In the genomic region with DNA sequence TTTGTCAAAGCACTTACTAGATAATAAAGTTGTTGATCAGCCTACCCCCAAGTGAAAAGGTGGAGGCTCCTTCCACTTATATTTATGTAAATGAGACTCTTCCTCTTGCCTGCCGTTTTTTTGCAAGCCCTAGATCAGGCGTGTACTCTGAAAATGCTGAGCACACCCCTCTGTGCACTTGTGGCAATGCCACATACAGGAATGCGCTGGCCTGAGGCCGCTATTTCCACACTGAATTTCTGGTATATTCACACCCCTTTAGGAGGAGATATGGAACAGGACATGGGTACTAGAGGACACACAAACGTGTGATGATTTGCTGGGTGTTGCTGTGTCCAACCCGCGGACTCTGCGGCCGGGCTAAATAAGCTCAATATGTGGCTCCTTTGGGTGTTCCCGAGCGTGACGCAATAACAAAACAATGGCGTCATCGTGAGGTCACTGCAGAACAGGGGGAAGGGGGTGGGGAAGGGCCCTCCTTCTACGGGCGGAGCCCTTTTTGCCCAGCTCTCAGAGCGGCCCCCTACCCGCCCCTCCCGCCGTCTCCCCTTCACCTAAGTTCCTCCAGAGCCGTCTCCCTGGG, we compare ENCODE assay signal across 1 cellular context.
TF ChIP-seq lines count a peak whose summit lies in the region.

No MANE protein-coding gene starts in this region.

TF ChIP-seq in HepG2, 621 proteins besides CTCF, POLR2A, EP300 and RAD21 (continued from another document and continues in another):
- TF ChIP-seq ZNF382 (CRISPR knock-in tag; IDR thresholded peaks at IDR 0.05; ENCODE audit: borderline replicate concordance) = no peak
- TF ChIP-seq POGZ (CRISPR knock-in tag; IDR thresholded peaks at IDR 0.05) = peak; percentile 1; the same call in 1 of the 2 replicates
- peak; percentile 41 for TF ChIP-seq PHF5A (CRISPR knock-in tag; IDR thresholded peaks at IDR 0.05; ENCODE audit: low read depth, unreplicated experiment)
- TF ChIP-seq WIZ (CRISPR knock-in tag; IDR thresholded peaks at IDR 0.05) = 0 out of 2 replicates have a peak, but pooled peaks have one; percentile 19
- TF ChIP-seq ZNF674 (CRISPR knock-in tag; IDR thresholded peaks at IDR 0.05; ENCODE audit: low read depth) = 0 out of 2 replicates have a peak, but pooled peaks have one; percentile 13
- 0 out of 2 replicates have a peak, but pooled peaks have one; percentile 3 for TF ChIP-seq ZZZ3 (CRISPR knock-in tag; IDR thresholded peaks at IDR 0.05; ENCODE audit: borderline replicate concordance)
- no peak for TF ChIP-seq SCMH1 (CRISPR knock-in tag; IDR thresholded peaks at IDR 0.05; ENCODE audit: borderline replicate concordance)
- no peak for TF ChIP-seq RORA (CRISPR knock-in tag; IDR thresholded peaks at IDR 0.05)
- no peak for TF ChIP-seq MLLT10 (CRISPR knock-in tag; IDR thresholded peaks at IDR 0.05)
- TF ChIP-seq ZNF138 (CRISPR knock-in tag; IDR thresholded peaks at IDR 0.05; ENCODE audit: low read depth) = no peak
- no peak for TF ChIP-seq GABPB1 (CRISPR knock-in tag; IDR thresholded peaks at IDR 0.05)
- TF ChIP-seq, protein P1, sequence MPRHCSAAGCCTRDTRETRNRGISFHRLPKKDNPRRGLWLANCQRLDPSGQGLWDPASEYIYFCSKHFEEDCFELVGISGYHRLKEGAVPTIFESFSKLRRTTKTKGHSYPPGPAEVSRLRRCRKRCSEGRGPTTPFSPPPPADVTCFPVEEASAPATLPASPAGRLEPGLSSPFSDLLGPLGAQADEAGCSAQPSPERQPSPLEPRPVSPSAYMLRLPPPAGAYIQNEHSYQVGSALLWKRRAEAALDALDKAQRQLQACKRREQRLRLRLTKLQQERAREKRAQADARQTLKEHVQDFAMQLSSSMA (CRISPR knock-in tag; IDR thresholded peaks at IDR 0.05) = no peak
- TF ChIP-seq, protein P2, sequence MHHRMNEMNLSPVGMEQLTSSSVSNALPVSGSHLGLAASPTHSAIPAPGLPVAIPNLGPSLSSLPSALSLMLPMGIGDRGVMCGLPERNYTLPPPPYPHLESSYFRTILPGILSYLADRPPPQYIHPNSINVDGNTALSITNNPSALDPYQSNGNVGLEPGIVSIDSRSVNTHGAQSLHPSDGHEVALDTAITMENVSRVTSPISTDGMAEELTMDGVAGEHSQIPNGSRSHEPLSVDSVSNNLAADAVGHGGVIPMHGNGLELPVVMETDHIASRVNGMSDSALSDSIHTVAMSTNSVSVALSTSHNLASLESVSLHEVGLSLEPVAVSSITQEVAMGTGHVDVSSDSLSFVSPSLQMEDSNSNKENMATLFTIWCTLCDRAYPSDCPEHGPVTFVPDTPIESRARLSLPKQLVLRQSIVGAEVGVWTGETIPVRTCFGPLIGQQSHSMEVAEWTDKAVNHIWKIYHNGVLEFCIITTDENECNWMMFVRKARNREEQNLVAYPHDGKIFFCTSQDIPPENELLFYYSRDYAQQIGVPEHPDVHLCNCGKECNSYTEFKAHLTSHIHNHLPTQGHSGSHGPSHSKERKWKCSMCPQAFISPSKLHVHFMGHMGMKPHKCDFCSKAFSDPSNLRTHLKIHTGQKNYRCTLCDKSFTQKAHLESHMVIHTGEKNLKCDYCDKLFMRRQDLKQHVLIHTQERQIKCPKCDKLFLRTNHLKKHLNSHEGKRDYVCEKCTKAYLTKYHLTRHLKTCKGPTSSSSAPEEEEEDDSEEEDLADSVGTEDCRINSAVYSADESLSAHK (CRISPR knock-in tag; IDR thresholded peaks at IDR 0.05; ENCODE audit: borderline replicate concordance) = no peak
- 0 out of 2 replicates have a peak, but pooled peaks have one; percentile 19 for TF ChIP-seq KAT7 (CRISPR knock-in tag; IDR thresholded peaks at IDR 0.05; ENCODE audit: borderline replicate concordance)
- no peak for TF ChIP-seq ZIK1 (CRISPR knock-in tag; IDR thresholded peaks at IDR 0.05; ENCODE audit: borderline replicate concordance, low read depth)
- 0 out of 2 replicates have a peak, but pooled peaks have one; percentile 55 for TF ChIP-seq KDM5A (IDR thresholded peaks at IDR 0.05; ENCODE audit: borderline replicate concordance, low read length)
- TF ChIP-seq, protein P3, sequence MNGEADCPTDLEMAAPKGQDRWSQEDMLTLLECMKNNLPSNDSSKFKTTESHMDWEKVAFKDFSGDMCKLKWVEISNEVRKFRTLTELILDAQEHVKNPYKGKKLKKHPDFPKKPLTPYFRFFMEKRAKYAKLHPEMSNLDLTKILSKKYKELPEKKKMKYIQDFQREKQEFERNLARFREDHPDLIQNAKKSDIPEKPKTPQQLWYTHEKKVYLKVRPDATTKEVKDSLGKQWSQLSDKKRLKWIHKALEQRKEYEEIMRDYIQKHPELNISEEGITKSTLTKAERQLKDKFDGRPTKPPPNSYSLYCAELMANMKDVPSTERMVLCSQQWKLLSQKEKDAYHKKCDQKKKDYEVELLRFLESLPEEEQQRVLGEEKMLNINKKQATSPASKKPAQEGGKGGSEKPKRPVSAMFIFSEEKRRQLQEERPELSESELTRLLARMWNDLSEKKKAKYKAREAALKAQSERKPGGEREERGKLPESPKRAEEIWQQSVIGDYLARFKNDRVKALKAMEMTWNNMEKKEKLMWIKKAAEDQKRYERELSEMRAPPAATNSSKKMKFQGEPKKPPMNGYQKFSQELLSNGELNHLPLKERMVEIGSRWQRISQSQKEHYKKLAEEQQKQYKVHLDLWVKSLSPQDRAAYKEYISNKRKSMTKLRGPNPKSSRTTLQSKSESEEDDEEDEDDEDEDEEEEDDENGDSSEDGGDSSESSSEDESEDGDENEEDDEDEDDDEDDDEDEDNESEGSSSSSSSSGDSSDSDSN (CRISPR knock-in tag; IDR thresholded peaks at IDR 0.05) = no peak
- TF ChIP-seq CREM (IDR thresholded peaks at IDR 0.05) = peak; percentile 92; the same call in 1 of the 2 replicates
- peak; percentile 66; the same call in 1 of the 2 replicates for TF ChIP-seq CREM (CRISPR knock-in tag; IDR thresholded peaks at IDR 0.05)
- TF ChIP-seq ETV6 (CRISPR knock-in tag; conservative IDR thresholded peaks at IDR 0.05) = no peak
- TF ChIP-seq, protein P4, sequence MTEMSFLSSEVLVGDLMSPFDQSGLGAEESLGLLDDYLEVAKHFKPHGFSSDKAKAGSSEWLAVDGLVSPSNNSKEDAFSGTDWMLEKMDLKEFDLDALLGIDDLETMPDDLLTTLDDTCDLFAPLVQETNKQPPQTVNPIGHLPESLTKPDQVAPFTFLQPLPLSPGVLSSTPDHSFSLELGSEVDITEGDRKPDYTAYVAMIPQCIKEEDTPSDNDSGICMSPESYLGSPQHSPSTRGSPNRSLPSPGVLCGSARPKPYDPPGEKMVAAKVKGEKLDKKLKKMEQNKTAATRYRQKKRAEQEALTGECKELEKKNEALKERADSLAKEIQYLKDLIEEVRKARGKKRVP (CRISPR knock-in tag; IDR thresholded peaks at IDR 0.05) = peak in 1 of 2 experiments; percentile 59; a peak in 1 of 4 replicates
- no peak for TF ChIP-seq SP5 (CRISPR knock-in tag; IDR thresholded peaks at IDR 0.05; ENCODE audit: borderline replicate concordance, low read depth)
- TF ChIP-seq ATF7 (IDR thresholded peaks at IDR 0.05) = no peak
- TF ChIP-seq ATF7 (CRISPR knock-in tag; IDR thresholded peaks at IDR 0.05) = 0 out of 2 replicates have a peak, but pooled peaks have one; percentile 84
- TF ChIP-seq, protein P5, sequence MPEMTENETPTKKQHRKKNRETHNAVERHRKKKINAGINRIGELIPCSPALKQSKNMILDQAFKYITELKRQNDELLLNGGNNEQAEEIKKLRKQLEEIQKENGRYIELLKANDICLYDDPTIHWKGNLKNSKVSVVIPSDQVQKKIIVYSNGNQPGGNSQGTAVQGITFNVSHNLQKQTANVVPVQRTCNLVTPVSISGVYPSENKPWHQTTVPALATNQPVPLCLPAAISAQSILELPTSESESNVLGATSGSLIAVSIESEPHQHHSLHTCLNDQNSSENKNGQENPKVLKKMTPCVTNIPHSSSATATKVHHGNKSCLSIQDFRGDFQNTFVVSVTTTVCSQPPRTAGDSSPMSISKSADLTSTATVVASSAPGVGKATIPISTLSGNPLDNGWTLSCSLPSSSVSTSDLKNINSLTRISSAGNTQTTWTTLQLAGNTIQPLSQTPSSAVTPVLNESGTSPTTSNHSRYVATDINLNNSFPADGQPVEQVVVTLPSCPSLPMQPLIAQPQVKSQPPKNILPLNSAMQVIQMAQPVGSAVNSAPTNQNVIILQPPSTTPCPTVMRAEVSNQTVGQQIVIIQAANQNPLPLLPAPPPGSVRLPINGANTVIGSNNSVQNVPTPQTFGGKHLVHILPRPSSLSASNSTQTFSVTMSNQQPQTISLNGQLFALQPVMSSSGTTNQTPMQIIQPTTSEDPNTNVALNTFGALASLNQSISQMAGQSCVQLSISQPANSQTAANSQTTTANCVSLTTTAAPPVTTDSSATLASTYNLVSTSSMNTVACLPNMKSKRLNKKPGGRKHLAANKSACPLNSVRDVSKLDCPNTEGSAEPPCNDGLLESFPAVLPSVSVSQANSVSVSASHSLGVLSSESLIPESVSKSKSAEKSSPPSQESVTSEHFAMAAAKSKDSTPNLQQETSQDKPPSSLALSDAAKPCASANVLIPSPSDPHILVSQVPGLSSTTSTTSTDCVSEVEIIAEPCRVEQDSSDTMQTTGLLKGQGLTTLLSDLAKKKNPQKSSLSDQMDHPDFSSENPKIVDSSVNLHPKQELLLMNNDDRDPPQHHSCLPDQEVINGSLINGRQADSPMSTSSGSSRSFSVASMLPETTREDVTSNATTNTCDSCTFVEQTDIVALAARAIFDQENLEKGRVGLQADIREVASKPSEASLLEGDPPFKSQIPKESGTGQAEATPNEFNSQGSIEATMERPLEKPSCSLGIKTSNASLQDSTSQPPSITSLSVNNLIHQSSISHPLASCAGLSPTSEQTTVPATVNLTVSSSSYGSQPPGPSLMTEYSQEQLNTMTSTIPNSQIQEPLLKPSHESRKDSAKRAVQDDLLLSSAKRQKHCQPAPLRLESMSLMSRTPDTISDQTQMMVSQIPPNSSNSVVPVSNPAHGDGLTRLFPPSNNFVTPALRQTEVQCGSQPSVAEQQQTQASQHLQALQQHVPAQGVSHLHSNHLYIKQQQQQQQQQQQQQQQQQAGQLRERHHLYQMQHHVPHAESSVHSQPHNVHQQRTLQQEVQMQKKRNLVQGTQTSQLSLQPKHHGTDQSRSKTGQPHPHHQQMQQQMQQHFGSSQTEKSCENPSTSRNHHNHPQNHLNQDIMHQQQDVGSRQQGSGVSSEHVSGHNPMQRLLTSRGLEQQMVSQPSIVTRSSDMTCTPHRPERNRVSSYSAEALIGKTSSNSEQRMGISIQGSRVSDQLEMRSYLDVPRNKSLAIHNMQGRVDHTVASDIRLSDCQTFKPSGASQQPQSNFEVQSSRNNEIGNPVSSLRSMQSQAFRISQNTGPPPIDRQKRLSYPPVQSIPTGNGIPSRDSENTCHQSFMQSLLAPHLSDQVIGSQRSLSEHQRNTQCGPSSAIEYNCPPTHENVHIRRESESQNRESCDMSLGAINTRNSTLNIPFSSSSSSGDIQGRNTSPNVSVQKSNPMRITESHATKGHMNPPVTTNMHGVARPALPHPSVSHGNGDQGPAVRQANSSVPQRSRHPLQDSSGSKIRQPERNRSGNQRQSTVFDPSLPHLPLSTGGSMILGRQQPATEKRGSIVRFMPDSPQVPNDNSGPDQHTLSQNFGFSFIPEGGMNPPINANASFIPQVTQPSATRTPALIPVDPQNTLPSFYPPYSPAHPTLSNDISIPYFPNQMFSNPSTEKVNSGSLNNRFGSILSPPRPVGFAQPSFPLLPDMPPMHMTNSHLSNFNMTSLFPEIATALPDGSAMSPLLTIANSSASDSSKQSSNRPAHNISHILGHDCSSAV (CRISPR knock-in tag; IDR thresholded peaks at IDR 0.05; ENCODE audit: borderline replicate concordance) = no peak
- no peak for TF ChIP-seq RXRA (CRISPR knock-in tag; IDR thresholded peaks at IDR 0.05)
- no peak for TF ChIP-seq ZNF12 (CRISPR knock-in tag; IDR thresholded peaks at IDR 0.05)
- no peak for TF ChIP-seq ARNT (IDR thresholded peaks at IDR 0.05)
- no peak for TF ChIP-seq ZNF260 (CRISPR knock-in tag; IDR thresholded peaks at IDR 0.05; ENCODE audit: borderline replicate concordance, low read depth)
- TF ChIP-seq, protein P6, sequence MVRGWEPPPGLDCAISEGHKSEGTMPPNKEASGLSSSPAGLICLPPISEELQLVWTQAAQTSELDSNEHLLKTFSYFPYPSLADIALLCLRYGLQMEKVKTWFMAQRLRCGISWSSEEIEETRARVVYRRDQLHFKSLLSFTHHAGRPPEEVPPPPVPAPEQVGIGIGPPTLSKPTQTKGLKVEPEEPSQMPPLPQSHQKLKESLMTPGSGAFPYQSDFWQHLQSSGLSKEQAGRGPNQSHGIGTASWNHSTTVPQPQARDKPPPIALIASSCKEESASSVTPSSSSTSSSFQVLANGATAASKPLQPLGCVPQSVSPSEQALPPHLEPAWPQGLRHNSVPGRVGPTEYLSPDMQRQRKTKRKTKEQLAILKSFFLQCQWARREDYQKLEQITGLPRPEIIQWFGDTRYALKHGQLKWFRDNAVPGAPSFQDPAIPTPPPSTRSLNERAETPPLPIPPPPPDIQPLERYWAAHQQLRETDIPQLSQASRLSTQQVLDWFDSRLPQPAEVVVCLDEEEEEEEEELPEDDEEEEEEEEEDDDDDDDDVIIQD (CRISPR knock-in tag; IDR thresholded peaks at IDR 0.05; ENCODE audit: low read depth) = no peak
- TF ChIP-seq ZNF296 (CRISPR knock-in tag; conservative IDR thresholded peaks at IDR 0.05) = no peak
- TF ChIP-seq DNMT1 (CRISPR knock-in tag; IDR thresholded peaks at IDR 0.05) = no peak
- no peak for TF ChIP-seq NFKBIZ (CRISPR knock-in tag; IDR thresholded peaks at IDR 0.05)
- TF ChIP-seq RARG (CRISPR knock-in tag; IDR thresholded peaks at IDR 0.05; ENCODE audit: low read depth) = no peak
- TF ChIP-seq SIN3A (IDR thresholded peaks at IDR 0.05; ENCODE audit: borderline replicate concordance, low read depth, low read length) = 0 out of 2 replicates have a peak, but pooled peaks have one; percentile 15
- no peak for TF ChIP-seq ZNF839 (CRISPR knock-in tag; IDR thresholded peaks at IDR 0.05; ENCODE audit: borderline replicate concordance)
- TF ChIP-seq ZNF615 (CRISPR knock-in tag; IDR thresholded peaks at IDR 0.05; ENCODE audit: borderline replicate concordance) = no peak
- TF ChIP-seq SALL1 (CRISPR knock-in tag; IDR thresholded peaks at IDR 0.05) = no peak
- peak; percentile 21; the same call in 1 of the 2 replicates for TF ChIP-seq GATA4 (IDR thresholded peaks at IDR 0.05; ENCODE audit: borderline replicate concordance, low read depth)
- peak; percentile 47; the same call in 1 of the 2 replicates for TF ChIP-seq ISL2 (CRISPR knock-in tag; IDR thresholded peaks at IDR 0.05)
- no peak; the same call in 1 of the 2 replicates for TF ChIP-seq NCOA2 (CRISPR knock-in tag; IDR thresholded peaks at IDR 0.05)
- TF ChIP-seq SNAI1 (CRISPR knock-in tag; IDR thresholded peaks at IDR 0.05; ENCODE audit: borderline replicate concordance) = no peak
- TF ChIP-seq ZFP82 (CRISPR knock-in tag; IDR thresholded peaks at IDR 0.05; ENCODE audit: borderline replicate concordance) = no peak
- TF ChIP-seq ARID2 (CRISPR knock-in tag; IDR thresholded peaks at IDR 0.05; ENCODE audit: borderline replicate concordance) = no peak
- TF ChIP-seq CHD4 (IDR thresholded peaks at IDR 0.05; ENCODE audit: borderline replicate concordance, low read length) = no peak
- no peak for TF ChIP-seq ZNF672 (CRISPR knock-in tag; IDR thresholded peaks at IDR 0.05)
- TF ChIP-seq CHCHD3 (CRISPR knock-in tag; IDR thresholded peaks at IDR 0.05) = no peak
- no peak for TF ChIP-seq ZNF282 (IDR thresholded peaks at IDR 0.05; ENCODE audit: partially characterized antibody)
